8 cellular contexts compared by ENCODE assay signal in genomic region chr16:88686439-88687253, GRCh38. TPM values are rescaled to one million over a fixed set of nuclear protein-coding genes. Genes with fewer than 3 reads are reported as not detected.
DNase-seq lines count a peak whose midpoint lies in the region; ATAC-seq and TF ChIP-seq lines count a peak whose summit lies in the region.

Gene SNAI3 (minus strand): TSS chr16:88686507. CDS start chr16:88686406, 101 bp downstream.

- POLR2A ChIA-PET in BJ (lab: Charles Lee): no interaction called here
- POLR2A ChIA-PET in naive thymus-derived CD4-positive, alpha-beta T cell (lab: Charles Lee): interaction anchor here (1.0 to 10.2 kb wide), 5 partner anchors 9 to 34 kb away, joined by 4 to 134 read pairs (median 8); partner anchors contain the start of genes CTU2 and RNF166

- H3K36me3 Mint-ChIP-seq in naive thymus-derived CD4-positive, alpha-beta T cell: peaks cover 0 to 9% (median 0%) of the 10 kb centered on the region in 5 donors
- no peaks in the 10 kb centered on the region for H3K36me3 Mint-ChIP-seq in stimulated activated memory B cell treated with anti-CD40 and anti-IgM and Interleukin-4, amounts not matched to agents 10 μg/mL and 1 μg/mL and 100 μg/mL, for 72 hours

- peak; percentile 73 for ATAC-seq in GM19324 (IDR thresholded peaks at IDR 0.05; ENCODE audit: low FRiP score, unreplicated experiment)
- ATAC-seq in HG03469 (IDR thresholded peaks at IDR 0.05; ENCODE audit: unreplicated experiment): peak; percentile 36
- ATAC-seq in esophagus mucosa: peak; percentile 84
- peak; percentile 91 for ATAC-seq in naive thymus-derived CD4-positive, alpha-beta T cell
- peak; percentile 84 for ATAC-seq in stimulated activated memory B cell treated with anti-CD40 and anti-IgM and Interleukin-4, amounts not matched to agents 10 μg/mL and 1 μg/mL and 100 μg/mL, for 72 hours

- no peaks in the 10 kb centered on the region for H3K9me3 ChIP-seq in naive thymus-derived CD4-positive, alpha-beta T cell (ENCODE audit: control insufficient read depth in 2 of 3, low read length in 3 of 3)

- CTCF ChIA-PET in BJ (lab: Yijun Ruan, JAX): interaction anchor here (0.9 to 2.2 kb wide), 5 partner anchors 9 to 23 kb away, joined by 3 to 10 read pairs (median 3); no protein-coding TSS in a partner anchor
- CTCF ChIA-PET in naive thymus-derived CD4-positive, alpha-beta T cell (lab: Charles Lee): interaction anchor here (3.7 kb wide), 1 partner anchor 14 kb away, joined by 17 read pairs; no protein-coding TSS in a partner anchor

- H3K9me3 Mint-ChIP-seq in naive thymus-derived CD4-positive, alpha-beta T cell: peaks cover 0 to 6% (median 0%) of the 10 kb centered on the region in 11 donors
- no peaks in the 10 kb centered on the region for H3K9me3 Mint-ChIP-seq in stimulated activated memory B cell treated with anti-CD40 and anti-IgM and Interleukin-4, amounts not matched to agents 10 μg/mL and 1 μg/mL and 100 μg/mL, for 72 hours

- H3K27me3 Mint-ChIP-seq in naive thymus-derived CD4-positive, alpha-beta T cell: no peaks in the 10 kb centered on the region
- H3K27me3 Mint-ChIP-seq in stimulated activated memory B cell treated with anti-CD40 and anti-IgM and Interleukin-4, amounts not matched to agents 10 μg/mL and 1 μg/mL and 100 μg/mL, for 72 hours: no peaks in the 10 kb centered on the region

- peaks cover 21 to 48% of the 10 kb centered on the region in 2 donors for H3K4me1 ChIP-seq in naive thymus-derived CD4-positive, alpha-beta T cell (ENCODE audit: control insufficient read depth in 2 of 2, insufficient read depth in 2 of 2, low read length in 2 of 2)

- peak within 1 kb of the TSS in 8 of 9 donors; percentile 6 to 81 (median 63) for H3K27ac Mint-ChIP-seq in naive thymus-derived CD4-positive, alpha-beta T cell
- peak within 1 kb of the TSS; percentile 67 for H3K27ac Mint-ChIP-seq in stimulated activated memory B cell treated with anti-CD40 and anti-IgM and Interleukin-4, amounts not matched to agents 10 μg/mL and 1 μg/mL and 100 μg/mL, for 72 hours

- intact Hi-C loops in naive thymus-derived CD4-positive, alpha-beta T cell (cut with micrococcal nuclease): loop anchor here (1.0 to 10.0 kb wide), 6 partner anchors 15 to 234 kb away; partner anchors contain the start of genes CYBA (in 2 of the 2), MVD (in 2 of the 2), ZFPM1 (in 2 of the 2) and CDT1 (in 1 of the 2)

- H3K27ac ChIP-seq in naive thymus-derived CD4-positive, alpha-beta T cell (ENCODE audit: low read depth, low read length): peak within 1 kb of the TSS; percentile 77

- peaks cover 23 to 76% (median 59%) of the 10 kb centered on the region in 7 donors for H3K4me1 Mint-ChIP-seq in naive thymus-derived CD4-positive, alpha-beta T cell
- peaks cover 57% of the 10 kb centered on the region for H3K4me1 Mint-ChIP-seq in stimulated activated memory B cell treated with anti-CD40 and anti-IgM and Interleukin-4, amounts not matched to agents 10 μg/mL and 1 μg/mL and 100 μg/mL, for 72 hours

- peaks cover 14% of the 10 kb centered on the region for H3K27me3 ChIP-seq in BJ (ENCODE audit: control insufficient read depth, insufficient read depth, low read length)
- H3K27me3 ChIP-seq in naive thymus-derived CD4-positive, alpha-beta T cell (ENCODE audit: control insufficient read depth in 2 of 2, insufficient read depth in 2 of 2, low read length in 2 of 2): no peaks in the 10 kb centered on the region

- peak within 1 kb of the TSS; percentile 72 to 87 (median 81) for H3K4me3 Mint-ChIP-seq in naive thymus-derived CD4-positive, alpha-beta T cell
- peak within 1 kb of the TSS; percentile 84 for H3K4me3 Mint-ChIP-seq in stimulated activated memory B cell treated with anti-CD40 and anti-IgM and Interleukin-4, amounts not matched to agents 10 μg/mL and 1 μg/mL and 100 μg/mL, for 72 hours

- H3K36me3 ChIP-seq in BJ (ENCODE audit: control insufficient read depth, insufficient read depth, low read length): no peaks in the 10 kb centered on the region
- no peaks in the 10 kb centered on the region for H3K36me3 ChIP-seq in naive thymus-derived CD4-positive, alpha-beta T cell (ENCODE audit: control insufficient read depth in 2 of 3, insufficient read depth in 3 of 3, low read length in 3 of 3)

- no peak for TF ChIP-seq CTCF in BJ (IDR thresholded peaks at IDR 0.05; ENCODE audit: insufficient read depth, low read depth, low read length)

- DNase-seq in BJ (ENCODE audit: low read depth) (no peak), NOMO-1 treated with dmso at 0.1 percent for 144 hours (lab: John Stamatoyannopoulos, UW; ENCODE audit: unreplicated experiment) (peak; percentile 66), activated T-cell treated with anti-CD3 and anti-CD28 coated beads for 4 hours (peak; percentile 80)
- peak; percentile 69 to 96 (median 80) for DNase-seq in naive thymus-derived CD4-positive, alpha-beta T cell

- peak within 1 kb of the TSS; percentile 47 for H3K4me3 ChIP-seq in BJ (ENCODE audit: low read depth, low read length)
- peak within 1 kb of the TSS; percentile 85 for H3K4me3 ChIP-seq in naive thymus-derived CD4-positive, alpha-beta T cell (ENCODE audit: low read length)

RNA-seq across cellular contexts. Expression of gene SNAI3, which starts in this region (rescaled TPM):
- not detected in 2 replicates for polyA plus RNA-seq in BJ (2011; rRNA removed)
- not detected in 2 replicates for polyA minus RNA-seq in BJ (2011; rRNA and poly(A)+ RNA removed)
- total RNA-seq in esophagus mucosa: 0.28 TPM
- 10 to 100 TPM in 1 of 5 experiments, 1 to 10 TPM in 4; 2.7 to 13.0 (median 6.1) TPM for total RNA-seq in naive thymus-derived CD4-positive, alpha-beta T cell
- polyA plus RNA-seq in naive thymus-derived CD4-positive, alpha-beta T cell: 10 to 100 TPM in 1 of 2 donors, 1 to 10 TPM in 1; 6.5 to 13.5 TPM

Comparison
In these comparisons a context has a peak if more than half of its experiments do, and no peak if none do; other contexts are left out.
1. Peak in ATAC-seq in esophagus mucosa; RNA of the gene not detected or under 1 TPM.
2. ATAC-seq: peak in every context shown above with its lines; median percentile 91 in naive thymus-derived CD4-positive, alpha-beta T cell; 84 in esophagus mucosa; 84 in stimulated activated memory B cell treated with anti-CD40 and anti-IgM and Interleukin-4, amounts not matched to agents 10 μg/mL and 1 μg/mL and 100 μg/mL, for 72 hours; 73 in GM19324; 36 in HG03469.